1 cellular context compared by ENCODE assay signal in genomic region chr2:181955010-181955409, GRCh38.
TF ChIP-seq lines count a peak whose summit lies in the region.

No MANE protein-coding gene starts in this region.

TF ChIP-seq in K562, 482 proteins besides CTCF, POLR2A, EP300 and RAD21 (continued from another document):
- peak; percentile 50 for TF ChIP-seq ATF3 (IDR thresholded peaks at IDR 0.05)
- no peak for TF ChIP-seq ATF3 (CRISPR knock-in tag; conservative IDR thresholded peaks at IDR 0.05)
- TF ChIP-seq ETV1 (tag; conservative IDR thresholded peaks at IDR 0.05; ENCODE audit: low read depth), result 0 out of 2 replicates have a peak, but pooled peaks have one; percentile 28
- no peak for TF ChIP-seq ZNF766 (CRISPR knock-in tag; conservative IDR thresholded peaks at IDR 0.05)
- no peak for TF ChIP-seq BHLHE40 (IDR thresholded peaks at IDR 0.05; ENCODE audit: low read length)
- TF ChIP-seq FOXP1 (CRISPR knock-in tag; IDR thresholded peaks at IDR 0.05), result no peak
- TF ChIP-seq TSHZ1 (CRISPR knock-in tag; IDR thresholded peaks at IDR 0.05), result no peak
- no peak for TF ChIP-seq ATF2 (CRISPR knock-in tag; IDR thresholded peaks at IDR 0.05)
- TF ChIP-seq SMARCA4 (IDR thresholded peaks at IDR 0.05), result 0 out of 2 replicates have a peak, but pooled peaks have one; percentile 14
- no peak for TF ChIP-seq CBX3 (IDR thresholded peaks at IDR 0.05; ENCODE audit: borderline replicate concordance in 1 of 2, low read length in 2 of 2)
- TF ChIP-seq KAT7 (CRISPR knock-in tag; IDR thresholded peaks at IDR 0.05; ENCODE audit: borderline replicate concordance), result no peak
- no peak for TF ChIP-seq SRSF7 (optimal IDR thresholded peaks at IDR 0.05; ENCODE audit: low read depth, low read length)
- no peak for TF ChIP-seq BRD4 (IDR thresholded peaks at IDR 0.05)
- peak; percentile 75 for TF ChIP-seq FOSL1 (tag; conservative IDR thresholded peaks at IDR 0.05)
- TF ChIP-seq PKNOX1 (IDR thresholded peaks at IDR 0.05), result peak; percentile 40; the same call in 1 of the 2 replicates
- no peak for TF ChIP-seq POLR2H (tag; IDR thresholded peaks at IDR 0.05; ENCODE audit: low read depth)
- no peak for TF ChIP-seq SNIP1 (IDR thresholded peaks at IDR 0.05; ENCODE audit: low read depth)
- peak; percentile 78 for TF ChIP-seq MEIS2 (IDR thresholded peaks at IDR 0.05; ENCODE audit: partially characterized antibody)
- no peak for TF ChIP-seq RERE (CRISPR knock-in tag; IDR thresholded peaks at IDR 0.05; ENCODE audit: borderline replicate concordance)
